Comparison of ENCODE assay signal across 8 cellular contexts in the genomic region with DNA sequence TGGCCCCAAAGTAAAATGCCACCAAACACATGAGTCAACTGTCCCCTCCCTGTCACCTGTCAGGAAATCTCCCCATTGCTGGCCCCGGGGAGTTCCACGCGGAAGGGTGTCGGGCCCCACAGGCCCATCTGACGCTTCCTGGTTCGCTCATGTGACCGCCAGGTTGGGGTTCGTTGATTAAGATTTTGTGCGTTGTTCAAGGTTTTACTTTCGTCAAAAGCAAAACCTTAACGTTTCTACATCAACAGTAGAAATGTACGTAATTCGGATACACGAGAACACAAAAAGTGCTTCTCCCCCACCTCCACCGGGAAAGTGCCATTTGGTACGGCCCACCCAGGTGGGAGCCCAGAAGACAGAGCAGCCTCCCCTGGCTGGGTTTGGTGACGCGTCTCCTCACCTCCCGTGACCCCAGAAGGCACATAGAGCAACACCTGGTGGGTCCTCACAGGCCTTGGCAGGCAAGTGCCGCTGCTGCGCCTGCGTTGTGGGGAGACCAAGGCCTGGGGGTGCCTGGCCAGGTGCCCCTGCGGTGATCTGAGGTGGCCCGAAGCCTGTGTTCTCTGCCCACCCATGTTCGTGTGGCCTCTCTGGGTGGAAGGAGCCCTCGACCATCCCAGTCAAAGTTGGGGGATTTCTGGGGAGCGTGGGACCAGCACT.
DNase-seq lines count a peak whose midpoint lies in the region; ATAC-seq, FAIRE-seq and TF ChIP-seq lines count a peak whose summit lies in the region.

No MANE protein-coding gene starts in this region.

- H3K27ac Mint-ChIP-seq in activated CD4-positive, alpha-beta T cell treated with anti-CD3 and anti-CD28 coated beads for 36 hours = peak overlapping the region; percentile 86

- DNase-seq in GM12891 (ENCODE audit: insufficient read length, low spot score) (peak; percentile 85), left kidney (ENCODE audit: low read depth, low spot score) (peak; percentile 61), DMS153 treated with DMSO at 0.1 percent for 48 hours (lab: John Stamatoyannopoulos, UW; ENCODE audit: unreplicated experiment) (no peak), NCI-H82 treated with DMSO at 0.1 percent for 48 hours (lab: John Stamatoyannopoulos, UW; ENCODE audit: unreplicated experiment) (no peak), SIG-M5 (lab: John Stamatoyannopoulos, UW) (no peak), amniotic stem cell (lab: John Stamatoyannopoulos, UW) (no peak)
- DNase-seq in activated CD4-positive, alpha-beta T cell treated with anti-CD3 and anti-CD28 coated beads for 36 hours = peak; percentile 70

- TF ChIP-seq POLR2A in GM12891 (IDR thresholded peaks at IDR 0.05; ENCODE audit: low read depth, low read length) = peak; percentile 55

- peaks cover 24% of the 10 kb centered on the region for H3K4me1 Mint-ChIP-seq in activated CD4-positive, alpha-beta T cell treated with anti-CD3 and anti-CD28 coated beads for 36 hours

- peak overlapping the region; percentile 52 for H3K4me3 Mint-ChIP-seq in activated CD4-positive, alpha-beta T cell treated with anti-CD3 and anti-CD28 coated beads for 36 hours

- H3K9me3 Mint-ChIP-seq in activated CD4-positive, alpha-beta T cell treated with anti-CD3 and anti-CD28 coated beads for 36 hours (ENCODE audit: low read depth) = no peaks in the 10 kb centered on the region

- FAIRE-seq in GM12891 (lab: Jason Lieb, UNC) = peak; percentile 97

- H3K27me3 Mint-ChIP-seq in activated CD4-positive, alpha-beta T cell treated with anti-CD3 and anti-CD28 coated beads for 36 hours = no peaks in the 10 kb centered on the region

- peaks cover 13% of the 10 kb centered on the region for H3K36me3 Mint-ChIP-seq in activated CD4-positive, alpha-beta T cell treated with anti-CD3 and anti-CD28 coated beads for 36 hours (ENCODE audit: low read depth)

- POLR2A ChIA-PET in activated CD4-positive, alpha-beta T cell treated with anti-CD3 and anti-CD28 coated beads for 36 hours (lab: Charles Lee) = no interaction called here

- intact Hi-C loops in activated CD4-positive, alpha-beta T cell treated with anti-CD3 and anti-CD28 coated beads for 36 hours (cut with DNase I, micrococcal nuclease) = no loop called here

- CTCF ChIA-PET in activated CD4-positive, alpha-beta T cell treated with anti-CD3 and anti-CD28 coated beads for 36 hours (lab: Charles Lee) = no interaction called here

- ATAC-seq in HG02642 (IDR thresholded peaks at IDR 0.05; ENCODE audit: poor library complexity, unreplicated experiment) = peak; percentile 42
- ATAC-seq in activated CD4-positive, alpha-beta T cell treated with anti-CD3 and anti-CD28 coated beads for 36 hours = peak; percentile 74

TF ChIP-seq in GM12891, 5 proteins besides CTCF, POLR2A, EP300 and RAD21:
- peak; percentile 63 for TF ChIP-seq POLR2AphosphoS5 (IDR thresholded peaks at IDR 0.05; ENCODE audit: low read depth, low read length)
- no peak for TF ChIP-seq PAX5 (IDR thresholded peaks at IDR 0.05; ENCODE audit: insufficient read depth, low read length, severe bottlenecking)
- peak; percentile 53; the same call in 1 of the 2 replicates for TF ChIP-seq POU2F2 (IDR thresholded peaks at IDR 0.05; ENCODE audit: low read depth, low read length)
- TF ChIP-seq TAF1 (IDR thresholded peaks at IDR 0.05; ENCODE audit: low read depth, low read length) = 0 out of 2 replicates have a peak, but pooled peaks have one; percentile 12

Comparison
In these comparisons a context has a peak if more than half of its experiments do, and no peak if none do; other contexts are left out.
1. DNase-seq: peak in GM12891 (single experiment), activated CD4-positive, alpha-beta T cell treated with anti-CD3 and anti-CD28 coated beads for 36 hours (single experiment) and left kidney (single experiment); none in DMS153 treated with DMSO at 0.1 percent for 48 hours (single experiment), NCI-H82 treated with DMSO at 0.1 percent for 48 hours (single experiment), SIG-M5 (single experiment) and amniotic stem cell (single experiment).